17 cellular contexts compared by ENCODE assay signal in genomic region chr1:232752365-232752764, GRCh38.
"Had no signal": no experiment of that assay in that cellular context is flagged by ENCODE, and none has a peak within 500 bp of the region (broad histone marks: within the 10 kb centered on the region; RNA-seq: fewer than 3 reads in every experiment).

No MANE protein-coding gene starts in this region.

- H3K27me3 ChIP-seq: SJCRH30 had no signal

- FAIRE-seq: HTR-8/SVneo had no signal

- H3K4me3 ChIP-seq: SJCRH30 had no signal

- H3K27ac ChIP-seq: HL-60, RWPE1, SJCRH30 had no signal

- H3K36me3 ChIP-seq: SJCRH30 had no signal

- H3K4me1 ChIP-seq: SJCRH30 had no signal

- DNase-seq: KBM-7, MM.1S, NCI-H1092 treated with DMSO at 0.1 percent for 48 hours, NCI-H1436, NCI-H187, NCI-H2029, NCI-H2081 treated with DMSO at 0.1 percent for 48 hours, NCI-H2171, NCI-H226, NCI-H510A, NCI-H524 treated with DMSO at 0.1 percent for 48 hours, NCI-H774, SHP77 treated with DMSO at 0.1 percent for 48 hours, SJCRH30 had no signal
